8 cellular contexts compared by ENCODE assay signal in the genomic region with DNA sequence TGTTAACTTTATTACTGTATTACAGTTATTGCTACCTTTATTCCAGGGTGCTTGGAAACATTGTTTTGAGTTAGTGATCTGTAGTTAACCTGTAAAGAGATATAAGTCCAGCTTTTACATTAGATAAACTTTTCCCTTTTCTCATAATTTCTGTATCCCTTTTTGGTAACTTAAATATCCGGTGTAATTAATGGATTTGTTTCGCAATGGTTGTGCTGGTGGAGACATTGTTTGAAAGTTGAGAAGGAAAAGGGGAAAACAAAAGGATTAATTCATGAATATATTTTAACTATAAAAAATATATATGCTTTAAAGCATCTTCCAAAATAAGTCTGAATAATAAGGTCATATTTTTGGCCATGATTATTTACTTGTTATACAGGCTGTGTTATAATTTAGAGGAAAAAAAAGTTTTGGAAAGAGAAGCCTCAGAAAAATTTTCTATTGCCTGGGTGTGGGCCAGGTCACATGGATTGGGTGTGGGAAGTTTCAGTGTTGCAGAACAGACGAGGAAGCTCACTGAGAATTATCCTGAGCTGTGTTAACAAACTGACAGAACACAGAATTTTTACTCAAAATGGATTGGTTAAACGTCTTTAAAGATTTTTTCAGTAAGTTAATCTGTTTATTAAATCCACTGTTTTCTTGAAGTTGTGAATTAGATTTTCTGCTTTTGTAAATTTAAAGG. TPM values are rescaled to one million over a fixed set of nuclear protein-coding genes. Genes with fewer than 3 reads are reported as not detected.
DNase-seq lines count a peak whose midpoint lies in the region; ATAC-seq, FAIRE-seq and TF ChIP-seq lines count a peak whose summit lies in the region.

No MANE protein-coding gene starts in this region.

- DNase-seq in GM19239 (ENCODE audit: insufficient read length, low spot score): no peak
- peak in 1 of 2 donors; percentile 30 for DNase-seq in breast epithelium (ENCODE audit: low spot score in 2 of 2)
- DNase-seq in iPS-NIHi11 (ENCODE audit: low spot score): peak; percentile 17
- peak; percentile 29 to 39 for DNase-seq in gastrocnemius medialis
- no peak for DNase-seq in GM19238 (ENCODE audit: insufficient read length, low spot score)
- no peak for DNase-seq in GM20000 (ENCODE audit: low spot score)
- DNase-seq in coronary artery (ENCODE audit: low spot score): no peak

- H3K4me3 ChIP-seq in breast epithelium: peak overlapping the region; percentile 27 to 37 (median 31)
- H3K4me3 ChIP-seq in gastrocnemius medialis: peak overlapping the region in 3 of 4 donors; percentile 2 to 44 (median 4)
- no peak overlapping the region for H3K4me3 ChIP-seq in coronary artery

- H3K4me1 ChIP-seq in breast epithelium (peaks cover 0 to 11% of the 10 kb centered on the region in 2 donors), gastrocnemius medialis (peaks cover 24 to 27% of the 10 kb centered on the region in 2 donors)

- in situ Hi-C loops in gastrocnemius medialis (cut with MboI; ENCODE audit: low sequenced_read_pairs in 4 of 4): no loop called here

- intact Hi-C loops in breast epithelium (cut with DNase I; ENCODE audit: low total_unique reads): no loop called here
- intact Hi-C loops in gastrocnemius medialis (cut with DNase I; ENCODE audit: low total_unique reads): loop anchor here (10.0 kb wide), 1 partner anchor 65 kb away; the partner anchor contains the start of gene NCK1

- TF ChIP-seq CTCF in breast epithelium (IDR thresholded peaks at IDR 0.05) (no peak), gastrocnemius medialis (IDR thresholded peaks at IDR 0.05 in 4 of 5, conservative IDR thresholded peaks at IDR 0.05 in 1 of 5) (no peak), GM20000 (IDR thresholded peaks at IDR 0.05; ENCODE audit: extremely low read depth, missing control alignments) (no peak), coronary artery (IDR thresholded peaks at IDR 0.05) (no peak)

- H3K9me3 ChIP-seq in breast epithelium: no peaks in the 10 kb centered on the region
- no peaks in the 10 kb centered on the region for H3K9me3 ChIP-seq in gastrocnemius medialis

- H3K27ac ChIP-seq in breast epithelium (peak overlapping the region in 1 of 2 donors; percentile 63), gastrocnemius medialis (peak overlapping the region in 3 of 4 donors; percentile 32 to 62 (median 60)), coronary artery (no peak overlapping the region)

- no peak for TF ChIP-seq POLR2A in breast epithelium (IDR thresholded peaks at IDR 0.05)
- no peak for TF ChIP-seq POLR2A in gastrocnemius medialis (IDR thresholded peaks at IDR 0.05)

- no peaks in the 10 kb centered on the region for H3K36me3 ChIP-seq in breast epithelium
- no peaks in the 10 kb centered on the region for H3K36me3 ChIP-seq in gastrocnemius medialis

- peak; percentile 68 to 75 for ATAC-seq in gastrocnemius medialis
- no peak for ATAC-seq in HG02623 (IDR thresholded peaks at IDR 0.05; ENCODE audit: unreplicated experiment)

- no peaks in the 10 kb centered on the region for H3K27me3 ChIP-seq in breast epithelium
- no peaks in the 10 kb centered on the region for H3K27me3 ChIP-seq in gastrocnemius medialis

- FAIRE-seq in GM19239 (lab: Jason Lieb, UNC): peak; percentile 45

RNA-seq across cellular contexts. Expression of gene IL20RB, which starts 27.7 kb away (rescaled TPM):
- 1 to 10 TPM; 1.6 to 2.2 (median 1.6) TPM for total RNA-seq in breast epithelium
- total RNA-seq in gastrocnemius medialis: under 1 TPM; 0.38 to 0.63 (median 0.52) TPM

Comparison
In these comparisons a context has a peak if more than half of its experiments do, and no peak if none do; other contexts are left out.
1. DNase-seq: peak in iPS-NIHi11 (single experiment) and gastrocnemius medialis (2 of 2); none in GM19239 (single experiment), GM19238 (single experiment), GM20000 (single experiment) and coronary artery (single experiment).
2. H3K27ac ChIP-seq: peak in gastrocnemius medialis (3 of 4); none in coronary artery (0 of 2).